ENCODE assay signal across 23 cellular contexts in genomic region chr12:122934722-122935121, GRCh38. TPM values are rescaled to one million over a fixed set of nuclear protein-coding genes. Genes with fewer than 3 reads are reported as not detected.
DNase-seq lines count a peak whose midpoint lies in the region; ATAC-seq and TF ChIP-seq lines count a peak whose summit lies in the region.
"Had no signal": no experiment of that assay in that cellular context is flagged by ENCODE, and none has a peak within 500 bp of the region (broad histone marks: within the 10 kb centered on the region; RNA-seq: fewer than 3 reads in every experiment).

No MANE protein-coding gene starts in this region.

- peaks cover 0 to 74% (median 18%) of the 10 kb centered on the region in 3 donors for H3K36me3 ChIP-seq in tibial artery
- no peaks in the 10 kb centered on the region for H3K36me3 ChIP-seq in A673 (ENCODE audit: insufficient read depth, low read length, poor library complexity, severe bottlenecking)
- H3K36me3 ChIP-seq in PC-9 (ENCODE audit: low read depth) = no peaks in the 10 kb centered on the region
- H3K36me3 ChIP-seq: Peyer's patch, thyroid gland had no signal

- no peak for TF ChIP-seq CTCF in GM13976 (IDR thresholded peaks at IDR 0.05; ENCODE audit: borderline replicate concordance, control extremely low read depth, extremely low read depth, insufficient read depth, missing control alignments)
- no peak for TF ChIP-seq CTCF in NB4 (IDR thresholded peaks at IDR 0.05; ENCODE audit: low read depth, low read length)
- no peak for TF ChIP-seq CTCF in tibial artery (IDR thresholded peaks at IDR 0.05)
- no peak for TF ChIP-seq CTCF in A673 (conservative IDR thresholded peaks at IDR 0.05; ENCODE audit: low read depth, low read length)
- TF ChIP-seq CTCF in PC-9 (conservative IDR thresholded peaks at IDR 0.05) = no peak

- no peaks in the 10 kb centered on the region for H3K27me3 Mint-ChIP-seq in stimulated activated memory B cell treated with anti-CD40 and anti-IgM and Interleukin-4, amounts not matched to agents 10 μg/mL and 1 μg/mL and 100 μg/mL, for 72 hours
- H3K27me3 Mint-ChIP-seq: brain; stimulated activated naive CD8-positive, alpha-beta T cell treated with anti-CD3 and anti-CD28 coated beads, Interleukin-15, amount 100 ng/mL, for 72 hours had no signal

- no peaks in the 10 kb centered on the region for H3K9me3 ChIP-seq in tibial artery
- H3K9me3 ChIP-seq in A673 (ENCODE audit: low read depth, low read length, poor library complexity, severe bottlenecking) = no peaks in the 10 kb centered on the region
- H3K9me3 ChIP-seq in PC-9 (ENCODE audit: insufficient read depth, low read depth) = no peaks in the 10 kb centered on the region
- H3K9me3 ChIP-seq: Peyer's patch, thyroid gland had no signal

- DNase-seq in GM13976 (ENCODE audit: low spot score) (peak; percentile 62), NB4 (ENCODE audit: low read depth) (peak; percentile 32), tibial artery (no peak), A673 (ENCODE audit: low spot score) (no peak), PC-9 (no peak)
- DNase-seq: activated CD4-positive, alpha-beta T cell treated with anti-CD3 and anti-CD28 coated beads for 4 hours; activated CD8-positive, alpha-beta memory T cell treated with anti-CD3 and anti-CD28 coated beads for 24 hours; activated T-cell treated with anti-CD3 and anti-CD28 coated beads, Interleukin-2, amount 50 U/mL, for 4 hours; AML-193; CD8-positive, alpha-beta T cell; H9; head of caudate nucleus; NCI-H1436; NCI-H2107; Peyer's patch; stimulated activated CD4-positive, alpha-beta T cell treated with anti-CD3 and anti-CD28 coated beads, Interleukin-15, amount 100 ng/mL, for 24 hours; stimulated activated naive CD8-positive, alpha-beta T cell treated with anti-CD3 and anti-CD28 coated beads, Interleukin-15, amount 100 ng/mL, for 72 hours; T-helper 2 cell; thyroid gland had no signal

- in situ Hi-C loops in GM13976 (cut with MboI; ENCODE audit: low sequenced_read_pairs, unreplicated experiment) = no loop called here

- no peaks in the 10 kb centered on the region for H3K4me1 ChIP-seq in tibial artery
- no peaks in the 10 kb centered on the region for H3K4me1 ChIP-seq in A673 (ENCODE audit: insufficient read depth, low read length, poor library complexity, severe bottlenecking)
- no peaks in the 10 kb centered on the region for H3K4me1 ChIP-seq in PC-9 (replicated peaks; ENCODE audit: insufficient read depth)
- H3K4me1 ChIP-seq: thyroid gland had no signal

- H2AFZ ChIP-seq in PC-9 = no peak overlapping the region

- no peaks in the 10 kb centered on the region for H4K20me1 ChIP-seq in PC-9 (ENCODE audit: insufficient read depth)

- CTCF ChIA-PET in A673 (lab: Charles Lee) = no interaction called here
- CTCF ChIA-PET in PC-9 (lab: Charles Lee) = no interaction called here

- peaks cover 14% of the 10 kb centered on the region for H3K4me1 Mint-ChIP-seq in stimulated activated memory B cell treated with anti-CD40 and anti-IgM and Interleukin-4, amounts not matched to agents 10 μg/mL and 1 μg/mL and 100 μg/mL, for 72 hours
- H3K4me1 Mint-ChIP-seq: brain; stimulated activated naive CD8-positive, alpha-beta T cell treated with anti-CD3 and anti-CD28 coated beads, Interleukin-15, amount 100 ng/mL, for 72 hours had no signal

- H3K4me2 ChIP-seq in PC-9 = no peak overlapping the region

- intact Hi-C loops in tibial artery (cut with DNase I; ENCODE audit: low total_unique reads) = no loop called here
- intact Hi-C loops in A673 (cut with micrococcal nuclease; ENCODE audit: unreplicated experiment) = no loop called here
- intact Hi-C loops in PC-9 (cut with micrococcal nuclease; ENCODE audit: unreplicated experiment) = no loop called here

- H3K36me3 Mint-ChIP-seq in stimulated activated memory B cell treated with anti-CD40 and anti-IgM and Interleukin-4, amounts not matched to agents 10 μg/mL and 1 μg/mL and 100 μg/mL, for 72 hours = no peaks in the 10 kb centered on the region
- H3K36me3 Mint-ChIP-seq: CD8-positive, alpha-beta T cell had no signal

- H3K9me3 Mint-ChIP-seq in stimulated activated memory B cell treated with anti-CD40 and anti-IgM and Interleukin-4, amounts not matched to agents 10 μg/mL and 1 μg/mL and 100 μg/mL, for 72 hours = no peaks in the 10 kb centered on the region
- H3K9me3 Mint-ChIP-seq: activated T-cell treated with anti-CD3 and anti-CD28 coated beads, Interleukin-2, amount 50 U/mL, for 4 hours; brain; CD8-positive, alpha-beta T cell; H9; stimulated activated naive CD8-positive, alpha-beta T cell treated with anti-CD3 and anti-CD28 coated beads, Interleukin-15, amount 100 ng/mL, for 72 hours had no signal

- POLR2A ChIA-PET in A673 (lab: Charles Lee; ENCODE audit: low non-redundant PET) (no interaction called here), PC-9 (lab: Charles Lee; ENCODE audit: unreplicated experiment) (no interaction called here)

- H3K27ac ChIP-seq in tibial artery (no peak overlapping the region), A673 (ENCODE audit: low read depth, low read length, poor library complexity, severe bottlenecking) (no peak overlapping the region), PC-9 (no peak overlapping the region)
- H3K27ac ChIP-seq: Peyer's patch, SK-N-MC, thyroid gland had no signal

- peak; percentile 57 for ATAC-seq in GM21619 (IDR thresholded peaks at IDR 0.05; ENCODE audit: unreplicated experiment)
- peak; percentile 55 for ATAC-seq in stimulated activated memory B cell treated with anti-CD40 and anti-IgM and Interleukin-4, amounts not matched to agents 10 μg/mL and 1 μg/mL and 100 μg/mL, for 72 hours
- ATAC-seq: activated T-cell treated with anti-CD3 and anti-CD28 coated beads, Interleukin-2, amount 50 U/mL, for 4 hours; CD8-positive, alpha-beta T cell; stimulated activated naive CD8-positive, alpha-beta T cell treated with anti-CD3 and anti-CD28 coated beads, Interleukin-15, amount 100 ng/mL, for 72 hours had no signal

- no peaks in the 10 kb centered on the region for H3K79me2 ChIP-seq in PC-9 (ENCODE audit: low read depth)

- H3K27me3 ChIP-seq in tibial artery = no peaks in the 10 kb centered on the region
- no peaks in the 10 kb centered on the region for H3K27me3 ChIP-seq in A673 (replicated peaks; ENCODE audit: insufficient read depth, low read depth, low read length, poor library complexity)
- no peaks in the 10 kb centered on the region for H3K27me3 ChIP-seq in PC-9 (ENCODE audit: insufficient read depth, low read depth)
- H3K27me3 ChIP-seq: Peyer's patch, thyroid gland had no signal

- no peak for TF ChIP-seq POLR2A in NB4 (IDR thresholded peaks at IDR 0.05; ENCODE audit: extremely low read depth, insufficient read length)

- no peak overlapping the region for H3K4me3 Mint-ChIP-seq in stimulated activated memory B cell treated with anti-CD40 and anti-IgM and Interleukin-4, amounts not matched to agents 10 μg/mL and 1 μg/mL and 100 μg/mL, for 72 hours
- H3K4me3 Mint-ChIP-seq: activated T-cell treated with anti-CD3 and anti-CD28 coated beads, Interleukin-2, amount 50 U/mL, for 4 hours; brain; CD8-positive, alpha-beta T cell; H9; stimulated activated naive CD8-positive, alpha-beta T cell treated with anti-CD3 and anti-CD28 coated beads, Interleukin-15, amount 100 ng/mL, for 72 hours had no signal

- H3K4me3 ChIP-seq in NB4 (ENCODE audit: low read depth, low read length) (no peak overlapping the region), tibial artery (no peak overlapping the region), A673 (ENCODE audit: low read depth, low read length, poor library complexity, severe bottlenecking) (no peak overlapping the region), PC-9 (no peak overlapping the region)
- H3K4me3 ChIP-seq: Peyer's patch, SK-N-MC, thyroid gland had no signal

- H3F3A ChIP-seq in PC-9 (ENCODE audit: insufficient read depth, low read depth) = peaks cover 7% of the 10 kb centered on the region; the same call in 1 of the 2 replicates

- H3K27ac Mint-ChIP-seq in stimulated activated memory B cell treated with anti-CD40 and anti-IgM and Interleukin-4, amounts not matched to agents 10 μg/mL and 1 μg/mL and 100 μg/mL, for 72 hours = peak overlapping the region; percentile 5
- H3K27ac Mint-ChIP-seq: CD8-positive, alpha-beta T cell; stimulated activated naive CD8-positive, alpha-beta T cell treated with anti-CD3 and anti-CD28 coated beads, Interleukin-15, amount 100 ng/mL, for 72 hours had no signal

- no TSS peak for BruUV-seq in A673 (replicated peaks; lab: Mats Ljungman, UMichigan)
- BruUV-seq in PC-9 (replicated peaks; lab: Mats Ljungman, UMichigan) = no TSS peak

- H3K9me2 ChIP-seq in PC-9 (ENCODE audit: insufficient read depth) = no peaks in the 10 kb centered on the region

RNA-seq across cellular contexts. Expression of gene ABCB9, which starts 31.5 kb away (rescaled TPM):
- 8.9 and 10.6 TPM in 2 replicates for total RNA-seq in A673 (2021)
- 11.4 and 13.0 TPM in 2 replicates for total RNA-seq in PC-9 (2021)

RNA-seq across cellular contexts. Expression of gene VPS37B, which starts 38.8 kb away (rescaled TPM):
- total RNA-seq in A673 (2021) (30.2 and 34.4 TPM in 2 replicates), PC-9 (2021) (51.4 and 53.5 TPM in 2 replicates)

RNA-seq across cellular contexts. Expression of gene OGFOD2, which starts 40.3 kb away (rescaled TPM):
- total RNA-seq in A673 (2021) (18.2 and 22.2 TPM in 2 replicates), PC-9 (2021) (33.5 and 36.1 TPM in 2 replicates)

RNA-seq across cellular contexts. Expression of gene ARL6IP4, which starts 45.8 kb away (rescaled TPM):
- total RNA-seq in A673 (2021) = 180 and 189 TPM in 2 replicates
- 162 and 191 TPM in 2 replicates for total RNA-seq in PC-9 (2021)

Comparison
In these comparisons a context has a peak if more than half of its experiments do, and no peak if none do; other contexts are left out.
1. DNase-seq: peak in GM13976 (single experiment) and NB4 (single experiment); none in tibial artery (0 of 2), A673 (single experiment) and PC-9 (0 of 2).